Comparison of ENCODE assay signal across 1 cellular context in the genomic region with DNA sequence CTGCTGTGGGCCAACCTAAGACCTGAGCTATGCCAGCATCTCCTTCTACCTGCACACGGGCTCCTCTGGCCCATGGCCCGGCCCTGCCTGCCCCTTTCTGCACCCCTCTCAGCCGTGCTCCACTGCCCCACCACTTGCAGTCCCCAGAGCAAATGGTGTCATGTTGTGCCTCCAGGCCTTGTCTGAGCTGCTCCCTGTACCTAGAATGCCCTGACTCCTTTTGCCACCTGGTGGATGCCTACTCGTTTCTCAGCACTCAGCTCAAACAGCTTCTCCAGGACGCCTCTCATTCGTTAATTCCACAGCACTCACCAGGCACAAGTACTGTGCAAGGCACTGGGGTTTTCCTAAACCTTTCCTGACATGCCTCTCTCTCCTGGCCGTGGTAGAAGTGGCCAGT.
TF ChIP-seq lines count a peak whose summit lies in the region.

No MANE protein-coding gene starts in this region.

TF ChIP-seq in H1, 55 proteins besides CTCF, POLR2A, EP300 and RAD21:
- TF ChIP-seq CBX5 (IDR thresholded peaks at IDR 0.05; ENCODE audit: low read depth, low read length) (no peak), GABPA (IDR thresholded peaks at IDR 0.05; ENCODE audit: borderline replicate concordance, insufficient read depth, low read length) (no peak), BRCA1 (IDR thresholded peaks at IDR 0.05; ENCODE audit: low read depth, low read length) (no peak), SP4 (IDR thresholded peaks at IDR 0.05; ENCODE audit: low read length) (no peak), TEAD4 (IDR thresholded peaks at IDR 0.05; ENCODE audit: low read depth, low read length) (no peak), SIX5 (IDR thresholded peaks at IDR 0.05; ENCODE audit: low read depth, low read length) (no peak)
- TF ChIP-seq, protein P1, sequence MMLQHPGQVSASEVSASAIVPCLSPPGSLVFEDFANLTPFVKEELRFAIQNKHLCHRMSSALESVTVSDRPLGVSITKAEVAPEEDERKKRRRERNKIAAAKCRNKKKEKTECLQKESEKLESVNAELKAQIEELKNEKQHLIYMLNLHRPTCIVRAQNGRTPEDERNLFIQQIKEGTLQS (IDR thresholded peaks at IDR 0.05; ENCODE audit: insufficient read depth, low read depth, low read length): no peak
